In genomic region chr12:53058674-53059433, GRCh38 we compare ENCODE assay signal across 24 cellular contexts. TPM values are rescaled to one million over a fixed set of nuclear protein-coding genes. Genes with fewer than 3 reads are reported as not detected.
DNase-seq lines count a peak whose midpoint lies in the region; ATAC-seq, FAIRE-seq and TF ChIP-seq lines count a peak whose summit lies in the region.
"Had no signal": no experiment of that assay in that cellular context is flagged by ENCODE, and none has a peak within 500 bp of the region (broad histone marks: within the 10 kb centered on the region; RNA-seq: fewer than 3 reads in every experiment).

No MANE protein-coding gene starts in this region.

- no peak overlapping the region for H2BK12ac ChIP-seq in neuronal stem cell (ENCODE audit: low read length)

- dilution Hi-C loops in endothelial cell of umbilical vein (cut with MboI; ENCODE audit: extremely low pct_ligation_motif_present, low sequenced_read_pairs) = no loop called here

- H2BK15ac ChIP-seq in neuronal stem cell (ENCODE audit: low read length) = no peak overlapping the region

- H3K27ac ChIP-seq in endothelial cell of umbilical vein (ENCODE audit: insufficient read depth, low read depth, low read length) (no peak overlapping the region), neuronal stem cell (replicated peaks; ENCODE audit: low read length) (no peak overlapping the region), tibial nerve (peak overlapping the region in 3 of 4 donors; percentile 7 to 100 (median 99))

- ATAC-seq in activated naive CD8-positive, alpha-beta T cell treated with anti-CD3 and anti-CD28 coated beads, Interleukin-2, amount 10 ng/mL, durations not matched to agents 7 days and 5 days (ENCODE audit: low read depth) = no peak
- ATAC-seq in stimulated activated naive B cell treated with anti-CD40 and anti-IgM and Interleukin-4, amounts not matched to agents 10 μg/mL and 1 μg/mL and 100 μg/mL, for 72 hours (replicated peaks) = no peak
- ATAC-seq in HG02763 (IDR thresholded peaks at IDR 0.05; ENCODE audit: unreplicated experiment) = no peak
- ATAC-seq: activated T-cell treated with anti-CD3 and anti-CD28 coated beads, Interleukin-2, amount 50 U/mL, for 4 hours; heart left ventricle; naive thymus-derived CD8-positive, alpha-beta T cell had no signal

- TF ChIP-seq EP300 in tibial nerve (IDR thresholded peaks at IDR 0.05) = peak in 1 of 2 donors; percentile 11

- no peak overlapping the region for H3K4me2 ChIP-seq in endothelial cell of umbilical vein (ENCODE audit: insufficient read depth, low read length)
- H3K4me2 ChIP-seq in neuronal stem cell (ENCODE audit: insufficient read depth, low read length, poor library complexity, severe bottlenecking) = no peak overlapping the region

- H3K79me2 ChIP-seq in endothelial cell of umbilical vein (ENCODE audit: control insufficient read depth, insufficient read depth, low read length) = no peaks in the 10 kb centered on the region

- no peaks in the 10 kb centered on the region for H3K27me3 ChIP-seq in endothelial cell of umbilical vein (ENCODE audit: control insufficient read depth in 2 of 2, insufficient read depth in 2 of 2, low read length in 2 of 2)
- H3K27me3 ChIP-seq in neuronal stem cell (ENCODE audit: control insufficient read depth in 3 of 3, insufficient read depth in 3 of 3, low read depth in 1 of 3, low read length in 3 of 3) = no peaks in the 10 kb centered on the region
- H3K27me3 ChIP-seq in tibial nerve = no peaks in the 10 kb centered on the region
- H3K27me3 ChIP-seq: heart left ventricle, MG63 had no signal

- POLR2A ChIA-PET in activated naive CD8-positive, alpha-beta T cell treated with anti-CD3 and anti-CD28 coated beads, Interleukin-2, amount 10 ng/mL, durations not matched to agents 7 days and 5 days (lab: Charles Lee) = interaction anchor here (0.6 kb wide), 1 partner anchor 106 kb away, joined by 3 read pairs; no protein-coding TSS in a partner anchor
- POLR2A ChIA-PET in endothelial cell of umbilical vein (lab: Charles Lee) = no interaction called here

- H3K4ac ChIP-seq in neuronal stem cell (ENCODE audit: low read length) = no peak overlapping the region

- no peak overlapping the region for H2AFZ ChIP-seq in endothelial cell of umbilical vein (ENCODE audit: low read depth, low read length)
- no peak overlapping the region for H2AFZ ChIP-seq in neuronal stem cell (ENCODE audit: low read length)

- H4K91ac ChIP-seq in neuronal stem cell (ENCODE audit: low read depth, low read length, poor library complexity) = no peak overlapping the region

- peaks cover 5% of the 10 kb centered on the region for H3K27me3 Mint-ChIP-seq in activated naive CD8-positive, alpha-beta T cell treated with anti-CD3 and anti-CD28 coated beads, Interleukin-2, amount 10 ng/mL, durations not matched to agents 7 days and 5 days
- no peaks in the 10 kb centered on the region for H3K27me3 Mint-ChIP-seq in activated naive CD8-positive, alpha-beta T cell treated with anti-CD3 and anti-CD28 coated beads for 36 hours
- H3K27me3 Mint-ChIP-seq in stimulated activated naive B cell treated with anti-CD40 and anti-IgM and Interleukin-4, amounts not matched to agents 10 μg/mL and 1 μg/mL and 100 μg/mL, for 72 hours = peaks cover 6 to 11% of the 10 kb centered on the region in 2 donors
- H3K27me3 Mint-ChIP-seq: stimulated activated naive CD8-positive, alpha-beta T cell treated with anti-CD3 and anti-CD28 coated beads, Interleukin-15, Interleukin-2, amounts not matched to agents 100 ng/mL and 50 ng/mL, for 24 hours had no signal

- H2BK5ac ChIP-seq in neuronal stem cell (ENCODE audit: low read length) = no peak overlapping the region

- peak overlapping the region; percentile 89 for H3K23ac ChIP-seq in neuronal stem cell (ENCODE audit: low read depth, low read length, poor library complexity)

- peak overlapping the region; percentile 97 for H2AK5ac ChIP-seq in neuronal stem cell (ENCODE audit: low read depth, low read length)

- peak; percentile 22 for DNase-seq in activated naive CD8-positive, alpha-beta T cell treated with anti-CD3 and anti-CD28 coated beads, Interleukin-2, amount 10 ng/mL, durations not matched to agents 7 days and 5 days
- DNase-seq in activated naive CD8-positive, alpha-beta T cell treated with anti-CD3 and anti-CD28 coated beads for 36 hours = no peak
- no peak for DNase-seq in endothelial cell of umbilical vein (ENCODE audit: low read depth, low spot score)
- no peak for DNase-seq in neuronal stem cell (ENCODE audit: low spot score)
- DNase-seq in tibial nerve (ENCODE audit: low spot score in 2 of 2) = peak; percentile 4 to 16
- no peak for DNase-seq in stimulated activated naive B cell treated with anti-CD40 and anti-IgM and Interleukin-4, amounts not matched to agents 10 μg/mL and 1 μg/mL and 100 μg/mL, for 72 hours
- DNase-seq in amniotic stem cell (lab: John Stamatoyannopoulos, UW) = no peak
- DNase-seq: activated naive CD4-positive, alpha-beta T cell treated with anti-CD3 and anti-CD28 coated beads, Interleukin-2, amount 50 U/mL, for 16 hours; activated T-cell treated with anti-CD3 and anti-CD28 coated beads, Interleukin-2, amount 50 U/mL, for 4 hours; immature natural killer cell; mesenchymal stem cell; MG63; NCI-H1417 treated with DMSO at 0.1 percent for 48 hours; NCI-H2107 had no signal

- peaks cover 14% of the 10 kb centered on the region for H3K4me1 ChIP-seq in endothelial cell of umbilical vein (ENCODE audit: control insufficient read depth, extremely low read depth, insufficient read depth, low read length)
- H3K4me1 ChIP-seq in neuronal stem cell (ENCODE audit: control insufficient read depth in 2 of 2, insufficient read depth in 1 of 2, low read depth in 1 of 2, low read length in 2 of 2) = peaks cover 0 to 2% of the 10 kb centered on the region in 2 donors
- peaks cover 2 to 100% (median 51%) of the 10 kb centered on the region in 4 donors for H3K4me1 ChIP-seq in tibial nerve
- H3K4me1 ChIP-seq: HAP-1 had no signal

- no peak for FAIRE-seq in endothelial cell of umbilical vein (lab: Jason Lieb, UNC)
- FAIRE-seq: A204.1 had no signal

- no peaks in the 10 kb centered on the region for H4K20me1 ChIP-seq in endothelial cell of umbilical vein (replicated peaks; ENCODE audit: control insufficient read depth, extremely low read depth, insufficient read depth, low read length)

- H3K36me3 Mint-ChIP-seq in activated naive CD8-positive, alpha-beta T cell treated with anti-CD3 and anti-CD28 coated beads, Interleukin-2, amount 10 ng/mL, durations not matched to agents 7 days and 5 days = peaks cover 1% of the 10 kb centered on the region
- H3K36me3 Mint-ChIP-seq in activated naive CD8-positive, alpha-beta T cell treated with anti-CD3 and anti-CD28 coated beads for 36 hours = no peaks in the 10 kb centered on the region
- H3K36me3 Mint-ChIP-seq in stimulated activated naive B cell treated with anti-CD40 and anti-IgM and Interleukin-4, amounts not matched to agents 10 μg/mL and 1 μg/mL and 100 μg/mL, for 72 hours = peaks cover 5% of the 10 kb centered on the region in 2 donors
- H3K36me3 Mint-ChIP-seq: immature natural killer cell had no signal

- intact Hi-C loops in endothelial cell of umbilical vein (cut with micrococcal nuclease) = no loop called here

- peaks cover 5 to 55% of the 10 kb centered on the region in 2 experiments for H3K36me3 ChIP-seq in endothelial cell of umbilical vein (ENCODE audit: control insufficient read depth in 2 of 2, extremely low read depth in 1 of 2, insufficient read depth in 2 of 2, low read length in 2 of 2)
- no peaks in the 10 kb centered on the region for H3K36me3 ChIP-seq in neuronal stem cell (replicated peaks in 1 of 2; ENCODE audit: control insufficient read depth in 2 of 2, insufficient read depth in 2 of 2, low read length in 2 of 2)
- H3K36me3 ChIP-seq in tibial nerve = peaks cover 10 to 90% (median 11%) of the 10 kb centered on the region in 3 donors
- H3K36me3 ChIP-seq: HAP-1 had no signal

- H3K9me3 ChIP-seq in endothelial cell of umbilical vein (replicated peaks; ENCODE audit: control insufficient read depth, insufficient read depth, low read length) (no peaks in the 10 kb centered on the region), neuronal stem cell (replicated peaks in 1 of 2; ENCODE audit: control insufficient read depth in 2 of 2, insufficient read depth in 1 of 2, low read depth in 1 of 2, low read length in 2 of 2) (no peaks in the 10 kb centered on the region), tibial nerve (no peaks in the 10 kb centered on the region)
- H3K9me3 ChIP-seq: Caco-2, HAP-1, heart left ventricle, MG63 had no signal

- no peaks in the 10 kb centered on the region for H3K79me1 ChIP-seq in neuronal stem cell (ENCODE audit: low read depth, low read length)

- no peak overlapping the region for H3K14ac ChIP-seq in neuronal stem cell (ENCODE audit: low read length)

- no peak overlapping the region for H2BK120ac ChIP-seq in neuronal stem cell (ENCODE audit: low read depth, low read length)

- no peaks in the 10 kb centered on the region for H3K9me3 Mint-ChIP-seq in activated naive CD8-positive, alpha-beta T cell treated with anti-CD3 and anti-CD28 coated beads, Interleukin-2, amount 10 ng/mL, durations not matched to agents 7 days and 5 days
- H3K9me3 Mint-ChIP-seq in activated naive CD8-positive, alpha-beta T cell treated with anti-CD3 and anti-CD28 coated beads for 36 hours = no peaks in the 10 kb centered on the region
- H3K9me3 Mint-ChIP-seq in stimulated activated naive B cell treated with anti-CD40 and anti-IgM and Interleukin-4, amounts not matched to agents 10 μg/mL and 1 μg/mL and 100 μg/mL, for 72 hours = no peaks in the 10 kb centered on the region
- H3K9me3 Mint-ChIP-seq: activated T-cell treated with anti-CD3 and anti-CD28 coated beads, Interleukin-2, amount 50 U/mL, for 4 hours; immature natural killer cell; naive thymus-derived CD8-positive, alpha-beta T cell; stimulated activated naive CD8-positive, alpha-beta T cell treated with anti-CD3 and anti-CD28 coated beads, Interleukin-15, Interleukin-2, amounts not matched to agents 100 ng/mL and 50 ng/mL, for 24 hours had no signal

- TF ChIP-seq CTCF in endothelial cell of umbilical vein (IDR thresholded peaks at IDR 0.05; ENCODE audit: extremely low read depth in 1 of 2, insufficient read depth in 1 of 2, low read depth in 1 of 2, low read length in 2 of 2) = no peak
- no peak for TF ChIP-seq CTCF in tibial nerve (IDR thresholded peaks at IDR 0.05)

- H4K8ac ChIP-seq in neuronal stem cell (ENCODE audit: low read depth, low read length) = no peak overlapping the region

- H3K4me1 Mint-ChIP-seq in activated naive CD8-positive, alpha-beta T cell treated with anti-CD3 and anti-CD28 coated beads, Interleukin-2, amount 10 ng/mL, durations not matched to agents 7 days and 5 days = peaks cover 4% of the 10 kb centered on the region
- H3K4me1 Mint-ChIP-seq in activated naive CD8-positive, alpha-beta T cell treated with anti-CD3 and anti-CD28 coated beads for 36 hours = peaks cover 5% of the 10 kb centered on the region
- H3K4me1 Mint-ChIP-seq in stimulated activated naive B cell treated with anti-CD40 and anti-IgM and Interleukin-4, amounts not matched to agents 10 μg/mL and 1 μg/mL and 100 μg/mL, for 72 hours = peaks cover 6 to 9% of the 10 kb centered on the region in 2 donors

- H3K18ac ChIP-seq in neuronal stem cell (ENCODE audit: low read length) = no peak overlapping the region

- TF ChIP-seq POLR2A in endothelial cell of umbilical vein (IDR thresholded peaks at IDR 0.05; ENCODE audit: low read depth, low read length) (no peak), tibial nerve (IDR thresholded peaks at IDR 0.05) (no peak)

- WGBS in neuronal stem cell (ENCODE audit: extremely low coverage in 2 of 2, insufficient read length in 2 of 2, insufficient replicate concordance in 1 of 2), 2 donors = no CpG with 5 or more reads among the region's 35 CpGs
- WGBS in tibial nerve, 2 donors = 77 to 78% methylated on average over 25 to 32 of the region's 35 CpGs

- H3K4me3 Mint-ChIP-seq in activated naive CD8-positive, alpha-beta T cell treated with anti-CD3 and anti-CD28 coated beads, Interleukin-2, amount 10 ng/mL, durations not matched to agents 7 days and 5 days = no peak overlapping the region
- no peak overlapping the region for H3K4me3 Mint-ChIP-seq in activated naive CD8-positive, alpha-beta T cell treated with anti-CD3 and anti-CD28 coated beads for 36 hours
- no peak overlapping the region for H3K4me3 Mint-ChIP-seq in stimulated activated naive B cell treated with anti-CD40 and anti-IgM and Interleukin-4, amounts not matched to agents 10 μg/mL and 1 μg/mL and 100 μg/mL, for 72 hours
- H3K4me3 Mint-ChIP-seq: activated T-cell treated with anti-CD3 and anti-CD28 coated beads, Interleukin-2, amount 50 U/mL, for 4 hours; immature natural killer cell; naive thymus-derived CD8-positive, alpha-beta T cell; stimulated activated naive CD8-positive, alpha-beta T cell treated with anti-CD3 and anti-CD28 coated beads, Interleukin-15, Interleukin-2, amounts not matched to agents 100 ng/mL and 50 ng/mL, for 24 hours had no signal

- BruUV-seq in endothelial cell of umbilical vein (replicated peaks; lab: Mats Ljungman, UMichigan) = TSS peak; percentile 0

- H3K4me3 ChIP-seq in endothelial cell of umbilical vein (replicated peaks in 1 of 3; ENCODE audit: insufficient read depth in 1 of 3, low read depth in 1 of 3, low read length in 3 of 3) (no peak overlapping the region), neuronal stem cell (ENCODE audit: low read length in 2 of 2) (no peak overlapping the region), tibial nerve (no peak overlapping the region)
- H3K4me3 ChIP-seq: HAP-1, heart left ventricle, MG63, skin epidermis had no signal

- CTCF ChIA-PET in endothelial cell of umbilical vein (lab: Charles Lee) = no interaction called here

- H3K9ac ChIP-seq in endothelial cell of umbilical vein (replicated peaks; ENCODE audit: extremely low read depth, insufficient read depth, low read length) (no peak overlapping the region), neuronal stem cell (ENCODE audit: low read depth, low read length, poor library complexity) (no peak overlapping the region)

- H3K27ac Mint-ChIP-seq in activated naive CD8-positive, alpha-beta T cell treated with anti-CD3 and anti-CD28 coated beads, Interleukin-2, amount 10 ng/mL, durations not matched to agents 7 days and 5 days = no peak overlapping the region
- no peak overlapping the region for H3K27ac Mint-ChIP-seq in activated naive CD8-positive, alpha-beta T cell treated with anti-CD3 and anti-CD28 coated beads for 36 hours
- H3K27ac Mint-ChIP-seq in stimulated activated naive B cell treated with anti-CD40 and anti-IgM and Interleukin-4, amounts not matched to agents 10 μg/mL and 1 μg/mL and 100 μg/mL, for 72 hours = no peak overlapping the region
- H3K27ac Mint-ChIP-seq: immature natural killer cell; stimulated activated naive CD8-positive, alpha-beta T cell treated with anti-CD3 and anti-CD28 coated beads, Interleukin-15, Interleukin-2, amounts not matched to agents 100 ng/mL and 50 ng/mL, for 24 hours had no signal

- no peaks in the 10 kb centered on the region for H3K9me1 ChIP-seq in endothelial cell of umbilical vein (replicated peaks; ENCODE audit: control insufficient read depth, extremely low read depth, insufficient read depth, low read length)

RNA-seq across cellular contexts. Expression of gene TNS2, which starts 9.0 kb away (rescaled TPM):
- 1 to 10 TPM; 1.9 to 3.0 TPM for total RNA-seq in activated naive CD8-positive, alpha-beta T cell treated with anti-CD3 and anti-CD28 coated beads, Interleukin-2, amount 10 ng/mL, durations not matched to agents 7 days and 5 days
- 1 to 10 TPM; 1.5 to 2.6 TPM for total RNA-seq in activated naive CD8-positive, alpha-beta T cell treated with anti-CD3 and anti-CD28 coated beads for 36 hours
- total RNA-seq in endothelial cell of umbilical vein (106 and 119 TPM in 2 replicates), tibial nerve (100 to 1,000 TPM; 411 to 653 (median 546) TPM)
- polyA plus RNA-seq in endothelial cell of umbilical vein = 84.5 and 119 TPM in 2 replicates
- polyA plus RNA-seq in endothelial cell of umbilical vein (2011; cell fraction: cytosol; rRNA removed) = 49.3 and 62.6 TPM in 2 replicates
- 356 and 431 TPM in 2 replicates for polyA plus RNA-seq in endothelial cell of umbilical vein (2011; cell fraction: nucleus; rRNA removed)
- 32.4 and 40.1 TPM in 2 replicates for polyA plus RNA-seq in endothelial cell of umbilical vein (2012)
- polyA minus RNA-seq in endothelial cell of umbilical vein = 104 and 105 TPM in 2 replicates
- 8.6 TPM for polyA minus RNA-seq in endothelial cell of umbilical vein (2011; cell fraction: cytosol; rRNA and poly(A)+ RNA removed)
- 163 and 183 TPM in 2 replicates for polyA minus RNA-seq in endothelial cell of umbilical vein (2011; cell fraction: nucleus; rRNA and poly(A)+ RNA removed)
- 1.6 TPM for polyA plus RNA-seq in neuronal stem cell (2013, experiment 1 of 2)
- 0.83 TPM for polyA plus RNA-seq in neuronal stem cell (2013, experiment 2 of 2)
- polyA plus RNA-seq: immature natural killer cell had no signal

RNA-seq across cellular contexts. Expression of gene SPRYD3, which starts 20.3 kb away (rescaled TPM):
- 10 to 100 TPM; 34.4 to 37.8 TPM for total RNA-seq in activated naive CD8-positive, alpha-beta T cell treated with anti-CD3 and anti-CD28 coated beads, Interleukin-2, amount 10 ng/mL, durations not matched to agents 7 days and 5 days
- total RNA-seq in activated naive CD8-positive, alpha-beta T cell treated with anti-CD3 and anti-CD28 coated beads for 36 hours = 10 to 100 TPM; 23.5 to 25.7 TPM
- 31.7 and 39.2 TPM in 2 replicates for total RNA-seq in endothelial cell of umbilical vein
- 38.6 and 39.6 TPM in 2 replicates for polyA plus RNA-seq in endothelial cell of umbilical vein
- 27.2 and 27.3 TPM in 2 replicates for polyA plus RNA-seq in endothelial cell of umbilical vein (2011; cell fraction: cytosol; rRNA removed)
- polyA plus RNA-seq in endothelial cell of umbilical vein (2011; cell fraction: nucleus; rRNA removed) = 30.9 and 32.1 TPM in 2 replicates
- polyA plus RNA-seq in endothelial cell of umbilical vein (2012) = 27.6 and 35.4 TPM in 2 replicates
- polyA minus RNA-seq in endothelial cell of umbilical vein = 41.8 and 45.3 TPM in 2 replicates
- 28.4 TPM for polyA minus RNA-seq in endothelial cell of umbilical vein (2011; cell fraction: cytosol; rRNA and poly(A)+ RNA removed)
- polyA minus RNA-seq in endothelial cell of umbilical vein (2011; cell fraction: nucleus; rRNA and poly(A)+ RNA removed) = 13.6 and 18.1 TPM in 2 replicates
- 3.1 TPM for polyA plus RNA-seq in neuronal stem cell (2013, experiment 1 of 2)
- 3.1 TPM for polyA plus RNA-seq in neuronal stem cell (2013, experiment 2 of 2)
- 10 to 100 TPM; 51.8 to 57.0 (median 54.3) TPM for total RNA-seq in tibial nerve

RNA-seq across cellular contexts. Expression of gene IGFBP6, which starts 38.6 kb away (rescaled TPM):
- total RNA-seq in activated naive CD8-positive, alpha-beta T cell treated with anti-CD3 and anti-CD28 coated beads, Interleukin-2, amount 10 ng/mL, durations not matched to agents 7 days and 5 days = 1 to 10 TPM; 2.0 to 2.3 TPM
- total RNA-seq in activated naive CD8-positive, alpha-beta T cell treated with anti-CD3 and anti-CD28 coated beads for 36 hours = 1 to 10 TPM; 1.9 to 2.2 TPM
- total RNA-seq in endothelial cell of umbilical vein = 11.6 and 14.1 TPM in 2 replicates
- polyA plus RNA-seq in endothelial cell of umbilical vein = 18.2 TPM in 2 replicates
- polyA plus RNA-seq in endothelial cell of umbilical vein (2011; cell fraction: cytosol; rRNA removed) = 13.8 and 17.0 TPM in 2 replicates
- 4.4 and 4.9 TPM in 2 replicates for polyA plus RNA-seq in endothelial cell of umbilical vein (2011; cell fraction: nucleus; rRNA removed)
- 8.8 and 16.2 TPM in 2 replicates for polyA plus RNA-seq in endothelial cell of umbilical vein (2012)
- polyA minus RNA-seq in endothelial cell of umbilical vein = 4.0 and 11.3 TPM in 2 replicates
- polyA minus RNA-seq in endothelial cell of umbilical vein (2011; cell fraction: cytosol; rRNA and poly(A)+ RNA removed) = 25.2 TPM
- 1.4 and 1.6 TPM in 2 replicates for polyA minus RNA-seq in endothelial cell of umbilical vein (2011; cell fraction: nucleus; rRNA and poly(A)+ RNA removed)
- 0.43 TPM for polyA plus RNA-seq in neuronal stem cell (2013, experiment 1 of 2)
- polyA plus RNA-seq in neuronal stem cell (2013, experiment 2 of 2) = 0.53 TPM
- 1,000 to 10,000 TPM; 1,043 to 8,473 (median 5,787) TPM for total RNA-seq in tibial nerve

RNA-seq across cellular contexts. Expression of gene SOAT2, which starts 44.4 kb away (rescaled TPM):
- total RNA-seq in activated naive CD8-positive, alpha-beta T cell treated with anti-CD3 and anti-CD28 coated beads, Interleukin-2, amount 10 ng/mL, durations not matched to agents 7 days and 5 days = 10 to 100 TPM in 1 of 2 experiments, 1 to 10 TPM in 1; 9.8 to 10.4 TPM
- total RNA-seq in activated naive CD8-positive, alpha-beta T cell treated with anti-CD3 and anti-CD28 coated beads for 36 hours = 1 to 10 TPM; 3.1 to 3.8 TPM
- total RNA-seq in endothelial cell of umbilical vein = not detected in 2 replicates
- polyA plus RNA-seq in endothelial cell of umbilical vein = not detected in 2 replicates
- polyA plus RNA-seq in endothelial cell of umbilical vein (2011; cell fraction: cytosol; rRNA removed) = not detected in 2 replicates
- not detected in 2 replicates for polyA plus RNA-seq in endothelial cell of umbilical vein (2011; cell fraction: nucleus; rRNA removed)
- polyA plus RNA-seq in endothelial cell of umbilical vein (2012) = not detected in 2 replicates
- not detected in 2 replicates for polyA minus RNA-seq in endothelial cell of umbilical vein
- polyA minus RNA-seq in endothelial cell of umbilical vein (2011; cell fraction: cytosol; rRNA and poly(A)+ RNA removed) = not detected
- not detected in 2 replicates for polyA minus RNA-seq in endothelial cell of umbilical vein (2011; cell fraction: nucleus; rRNA and poly(A)+ RNA removed)
- polyA plus RNA-seq in neuronal stem cell (2013, experiment 1 of 2) = not detected
- polyA plus RNA-seq in neuronal stem cell (2013, experiment 2 of 2) = not detected
- total RNA-seq in tibial nerve = 1 to 10 TPM in 1 of 4 donors, under 1 TPM in 3; 0.30 to 2.9 (median 0.72) TPM
- total RNA-seq: NCI-H460, RPMI7951 had no signal
- polyA plus RNA-seq: heart left ventricle, immature natural killer cell had no signal

RNA-seq across cellular contexts. Expression of gene EIF4B, which starts 52.6 kb away (rescaled TPM):
- 100 to 1,000 TPM; 439 to 448 TPM for total RNA-seq in activated naive CD8-positive, alpha-beta T cell treated with anti-CD3 and anti-CD28 coated beads, Interleukin-2, amount 10 ng/mL, durations not matched to agents 7 days and 5 days
- total RNA-seq in activated naive CD8-positive, alpha-beta T cell treated with anti-CD3 and anti-CD28 coated beads for 36 hours = 100 to 1,000 TPM; 704 to 720 TPM
- 372 and 382 TPM in 2 replicates for total RNA-seq in endothelial cell of umbilical vein
- polyA plus RNA-seq in endothelial cell of umbilical vein = 169 and 233 TPM in 2 replicates
- 339 and 375 TPM in 2 replicates for polyA plus RNA-seq in endothelial cell of umbilical vein (2011; cell fraction: cytosol; rRNA removed)
- 236 and 267 TPM in 2 replicates for polyA plus RNA-seq in endothelial cell of umbilical vein (2011; cell fraction: nucleus; rRNA removed)
- polyA plus RNA-seq in endothelial cell of umbilical vein (2012) = 268 and 415 TPM in 2 replicates
- polyA minus RNA-seq in endothelial cell of umbilical vein = 718 and 745 TPM in 2 replicates
- 585 TPM for polyA minus RNA-seq in endothelial cell of umbilical vein (2011; cell fraction: cytosol; rRNA and poly(A)+ RNA removed)
- 147 and 171 TPM in 2 replicates for polyA minus RNA-seq in endothelial cell of umbilical vein (2011; cell fraction: nucleus; rRNA and poly(A)+ RNA removed)
- 468 TPM for polyA plus RNA-seq in neuronal stem cell (2013, experiment 1 of 2)
- polyA plus RNA-seq in neuronal stem cell (2013, experiment 2 of 2) = 496 TPM
- total RNA-seq in tibial nerve = 100 to 1,000 TPM; 297 to 484 (median 401) TPM

Comparison
In these comparisons a context has a peak if more than half of its experiments do, and no peak if none do; other contexts are left out.
1. DNase-seq: peak in activated naive CD8-positive, alpha-beta T cell treated with anti-CD3 and anti-CD28 coated beads, Interleukin-2, amount 10 ng/mL, durations not matched to agents 7 days and 5 days (single experiment) and tibial nerve (2 of 2); none in activated naive CD8-positive, alpha-beta T cell treated with anti-CD3 and anti-CD28 coated beads for 36 hours (single experiment), endothelial cell of umbilical vein (single experiment), neuronal stem cell (single experiment), stimulated activated naive B cell treated with anti-CD40 and anti-IgM and Interleukin-4, amounts not matched to agents 10 μg/mL and 1 μg/mL and 100 μg/mL, for 72 hours (single experiment) and amniotic stem cell (single experiment).
2. H3K27ac ChIP-seq: peak in tibial nerve (3 of 4); none in endothelial cell of umbilical vein (single experiment) and neuronal stem cell (single experiment).
3. RNA of gene TNS2, which starts 9.0 kb away (total RNA-seq): 411 to 653 TPM in tibial nerve and 106 to 119 TPM in endothelial cell of umbilical vein; 1.9 to 3.0 TPM in activated naive CD8-positive, alpha-beta T cell treated with anti-CD3 and anti-CD28 coated beads, Interleukin-2, amount 10 ng/mL, durations not matched to agents 7 days and 5 days and 1.5 to 2.6 TPM in activated naive CD8-positive, alpha-beta T cell treated with anti-CD3 and anti-CD28 coated beads for 36 hours; every median in the first group is over 10 times any median in the second.
4. RNA of gene IGFBP6, which starts 38.6 kb away (total RNA-seq): 1,043 to 8,473 TPM in tibial nerve; 11.6 to 14.1 TPM in endothelial cell of umbilical vein, 2.0 to 2.3 TPM in activated naive CD8-positive, alpha-beta T cell treated with anti-CD3 and anti-CD28 coated beads, Interleukin-2, amount 10 ng/mL, durations not matched to agents 7 days and 5 days and 1.9 to 2.2 TPM in activated naive CD8-positive, alpha-beta T cell treated with anti-CD3 and anti-CD28 coated beads for 36 hours; every median in the first group is over 10 times any median in the second.